Comparison of ENCODE assay signal across 9 cellular contexts in the genomic region with DNA sequence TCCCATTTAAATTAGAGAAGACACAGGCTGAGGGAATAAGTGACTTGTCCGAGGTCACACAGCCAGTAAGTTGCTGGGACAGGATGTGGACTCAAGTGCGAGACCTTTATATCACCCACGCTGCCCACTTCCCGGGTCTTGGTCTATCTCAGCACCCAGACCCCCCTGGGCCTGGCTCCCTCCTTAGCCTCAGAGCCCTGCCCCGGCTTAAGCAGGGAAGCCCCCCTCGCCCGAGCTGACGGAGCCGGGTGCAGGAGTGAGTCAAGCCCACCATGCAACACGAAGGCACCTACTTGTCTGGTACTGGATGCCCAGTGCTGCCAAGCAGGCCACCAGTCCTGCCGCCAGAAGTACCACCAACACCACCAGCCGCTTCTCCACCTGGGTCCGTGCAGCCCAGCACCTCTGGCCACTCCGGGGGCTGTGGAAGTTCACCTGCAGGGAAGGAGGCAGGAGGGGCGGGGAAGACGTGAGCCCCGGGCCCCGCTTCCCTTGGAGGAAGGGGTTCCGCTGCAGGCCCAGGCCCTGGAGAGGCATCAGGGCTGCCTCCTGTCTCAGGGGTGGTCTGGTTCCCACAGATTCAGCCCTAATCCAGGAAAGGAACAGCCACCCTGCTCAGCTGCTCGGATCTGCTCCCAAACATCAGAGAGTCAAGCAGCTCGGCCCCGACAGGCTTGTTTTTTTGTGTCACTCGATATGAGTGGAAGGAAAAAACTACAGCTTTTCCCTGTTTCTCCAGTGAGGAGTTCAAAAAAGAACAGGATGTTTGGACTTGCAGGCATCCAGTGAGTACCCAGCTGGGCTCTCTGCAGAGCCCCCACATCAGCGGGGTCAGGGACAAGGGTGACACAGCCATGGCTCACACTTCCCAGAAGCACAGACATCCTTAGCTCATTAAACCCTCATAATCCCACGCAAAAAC. TPM values are rescaled to one million over a fixed set of nuclear protein-coding genes. Genes with fewer than 3 reads are reported as not detected.
DNase-seq lines count a peak whose midpoint lies in the region; ATAC-seq and TF ChIP-seq lines count a peak whose summit lies in the region.
"Had no signal": no experiment of that assay in that cellular context is flagged by ENCODE, and none has a peak within 500 bp of the region (broad histone marks: within the 10 kb centered on the region; RNA-seq: fewer than 3 reads in every experiment).

No MANE protein-coding gene starts in this region.

- ATAC-seq in right cardiac atrium (peak; percentile 15 to 62), GM21447 (IDR thresholded peaks at IDR 0.05; ENCODE audit: unreplicated experiment) (no peak), SK-N-SH treated with all-trans-retinoic acid at 6 μM for 48 hours (no peak), HG03565 (IDR thresholded peaks at IDR 0.05; ENCODE audit: unreplicated experiment) (no peak), HG03378 (IDR thresholded peaks at IDR 0.05; ENCODE audit: unreplicated experiment) (no peak)

- intact Hi-C loops in activated T-helper 1 cell treated with anti-CD3 and anti-CD28 coated beads, Interleukin-12 subunit alpha, Interleukin-12 subunit beta, Interleukin-2, Interleukin-4 antibody, amounts not matched to agents 30 ng/mL and 10 ng/mL and 1 ng/mL, durations not matched to agents 14 hours and 24 hours and 36 hours (cut with micrococcal nuclease): no loop called here
- intact Hi-C loops in right cardiac atrium (cut with DNase I) (no loop called here), sigmoid colon (cut with DNase I) (no loop called here)

- no peak for TF ChIP-seq POLR2A in sigmoid colon (IDR thresholded peaks at IDR 0.05)

- TF ChIP-seq CTCF in sigmoid colon (IDR thresholded peaks at IDR 0.05): no peak

- H3K36me3 Mint-ChIP-seq in activated T-helper 1 cell treated with anti-CD3 and anti-CD28 coated beads, Interleukin-12 subunit alpha, Interleukin-12 subunit beta, Interleukin-2, Interleukin-4 antibody, amounts not matched to agents 30 ng/mL and 10 ng/mL and 1 ng/mL, durations not matched to agents 14 hours and 24 hours and 36 hours (ENCODE audit: low read depth): peaks cover 38% of the 10 kb centered on the region

- WGBS in right cardiac atrium: 65% methylated on average over 25 of the region's 25 CpGs
- 83 to 85% methylated on average over 25 of the region's 25 CpGs for WGBS in sigmoid colon, 2 donors

- H3K27me3 ChIP-seq in right cardiac atrium (ENCODE audit: control insufficient read depth, insufficient read depth) (no peaks in the 10 kb centered on the region), sigmoid colon (no peaks in the 10 kb centered on the region)

- no peaks in the 10 kb centered on the region for H3K9me3 Mint-ChIP-seq in activated T-helper 1 cell treated with anti-CD3 and anti-CD28 coated beads, Interleukin-12 subunit alpha, Interleukin-12 subunit beta, Interleukin-2, Interleukin-4 antibody, amounts not matched to agents 30 ng/mL and 10 ng/mL and 1 ng/mL, durations not matched to agents 14 hours and 24 hours and 36 hours

- H3K4me3 ChIP-seq in right cardiac atrium (ENCODE audit: low read length): no peak overlapping the region
- H3K4me3 ChIP-seq in sigmoid colon: no peak overlapping the region

- H3K4me1 ChIP-seq in right cardiac atrium (ENCODE audit: control insufficient read depth, insufficient read depth, low read length) (peaks cover 41% of the 10 kb centered on the region), sigmoid colon (peaks cover 0 to 53% (median 50%) of the 10 kb centered on the region in 4 donors)

- H3K27me3 Mint-ChIP-seq in activated T-helper 1 cell treated with anti-CD3 and anti-CD28 coated beads, Interleukin-12 subunit alpha, Interleukin-12 subunit beta, Interleukin-2, Interleukin-4 antibody, amounts not matched to agents 30 ng/mL and 10 ng/mL and 1 ng/mL, durations not matched to agents 14 hours and 24 hours and 36 hours (ENCODE audit: insufficient read depth): no peaks in the 10 kb centered on the region

- H3K36me3 ChIP-seq in sigmoid colon: peaks cover 0 to 29% (median 1%) of the 10 kb centered on the region in 4 donors

- H3K9me3 ChIP-seq in right cardiac atrium (ENCODE audit: control insufficient read depth, low read length) (no peaks in the 10 kb centered on the region), sigmoid colon (no peaks in the 10 kb centered on the region)

- H3K4me3 Mint-ChIP-seq in activated T-helper 1 cell treated with anti-CD3 and anti-CD28 coated beads, Interleukin-12 subunit alpha, Interleukin-12 subunit beta, Interleukin-2, Interleukin-4 antibody, amounts not matched to agents 30 ng/mL and 10 ng/mL and 1 ng/mL, durations not matched to agents 14 hours and 24 hours and 36 hours: peak overlapping the region; percentile 72

- DNase-seq in EH (ENCODE audit: low read depth) (peak; percentile 57), right cardiac atrium (peak in 2 of 3 donors; percentile 63 to 65), sigmoid colon (no peak)
- DNase-seq in activated T-helper 1 cell treated with anti-CD3 and anti-CD28 coated beads, Interleukin-12 subunit alpha, Interleukin-12 subunit beta, Interleukin-2, Interleukin-4 antibody, amounts not matched to agents 30 ng/mL and 10 ng/mL and 1 ng/mL, durations not matched to agents 14 hours and 24 hours and 36 hours (ENCODE audit: low spot score): no peak
- DNase-seq: kidney glomerular epithelial cell had no signal

- TF ChIP-seq EP300 in sigmoid colon (IDR thresholded peaks at IDR 0.05): no peak

- H3K4me1 Mint-ChIP-seq in activated T-helper 1 cell treated with anti-CD3 and anti-CD28 coated beads, Interleukin-12 subunit alpha, Interleukin-12 subunit beta, Interleukin-2, Interleukin-4 antibody, amounts not matched to agents 30 ng/mL and 10 ng/mL and 1 ng/mL, durations not matched to agents 14 hours and 24 hours and 36 hours (ENCODE audit: low read depth): peaks cover 45% of the 10 kb centered on the region

- H3K27ac ChIP-seq in right cardiac atrium (ENCODE audit: low read length) (peak overlapping the region; percentile 94), sigmoid colon (peak overlapping the region; percentile 53 to 77 (median 66))

- peak overlapping the region; percentile 92 for H3K27ac Mint-ChIP-seq in activated T-helper 1 cell treated with anti-CD3 and anti-CD28 coated beads, Interleukin-12 subunit alpha, Interleukin-12 subunit beta, Interleukin-2, Interleukin-4 antibody, amounts not matched to agents 30 ng/mL and 10 ng/mL and 1 ng/mL, durations not matched to agents 14 hours and 24 hours and 36 hours

TF ChIP-seq in SK-N-SH treated with all-trans-retinoic acid at 6 μM for 48 hours, 23 proteins besides CTCF, POLR2A, EP300 and RAD21 (continues in another document):
- no peak for TF ChIP-seq ESRRG (CRISPR knock-in tag; IDR thresholded peaks at IDR 0.05)
- no peak for TF ChIP-seq ZFP3 (CRISPR knock-in tag; IDR thresholded peaks at IDR 0.05)
- no peak for TF ChIP-seq ZNF8 (CRISPR knock-in tag; IDR thresholded peaks at IDR 0.05)
- no peak for TF ChIP-seq ZC3H10 (CRISPR knock-in tag; IDR thresholded peaks at IDR 0.05)
- TF ChIP-seq, protein P1, sequence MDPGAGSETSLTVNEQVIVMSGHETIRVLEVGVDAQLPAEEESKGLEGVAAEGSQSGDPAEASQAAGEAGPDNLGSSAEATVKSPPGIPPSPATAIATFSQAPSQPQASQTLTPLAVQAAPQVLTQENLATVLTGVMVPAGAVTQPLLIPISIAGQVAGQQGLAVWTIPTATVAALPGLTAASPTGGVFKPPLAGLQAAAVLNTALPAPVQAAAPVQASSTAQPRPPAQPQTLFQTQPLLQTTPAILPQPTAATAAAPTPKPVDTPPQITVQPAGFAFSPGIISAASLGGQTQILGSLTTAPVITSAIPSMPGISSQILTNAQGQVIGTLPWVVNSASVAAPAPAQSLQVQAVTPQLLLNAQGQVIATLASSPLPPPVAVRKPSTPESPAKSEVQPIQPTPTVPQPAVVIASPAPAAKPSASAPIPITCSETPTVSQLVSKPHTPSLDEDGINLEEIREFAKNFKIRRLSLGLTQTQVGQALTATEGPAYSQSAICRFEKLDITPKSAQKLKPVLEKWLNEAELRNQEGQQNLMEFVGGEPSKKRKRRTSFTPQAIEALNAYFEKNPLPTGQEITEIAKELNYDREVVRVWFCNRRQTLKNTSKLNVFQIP (CRISPR knock-in tag; IDR thresholded peaks at IDR 0.05; ENCODE audit: borderline replicate concordance, low read depth): no peak
- TF ChIP-seq, protein P2, sequence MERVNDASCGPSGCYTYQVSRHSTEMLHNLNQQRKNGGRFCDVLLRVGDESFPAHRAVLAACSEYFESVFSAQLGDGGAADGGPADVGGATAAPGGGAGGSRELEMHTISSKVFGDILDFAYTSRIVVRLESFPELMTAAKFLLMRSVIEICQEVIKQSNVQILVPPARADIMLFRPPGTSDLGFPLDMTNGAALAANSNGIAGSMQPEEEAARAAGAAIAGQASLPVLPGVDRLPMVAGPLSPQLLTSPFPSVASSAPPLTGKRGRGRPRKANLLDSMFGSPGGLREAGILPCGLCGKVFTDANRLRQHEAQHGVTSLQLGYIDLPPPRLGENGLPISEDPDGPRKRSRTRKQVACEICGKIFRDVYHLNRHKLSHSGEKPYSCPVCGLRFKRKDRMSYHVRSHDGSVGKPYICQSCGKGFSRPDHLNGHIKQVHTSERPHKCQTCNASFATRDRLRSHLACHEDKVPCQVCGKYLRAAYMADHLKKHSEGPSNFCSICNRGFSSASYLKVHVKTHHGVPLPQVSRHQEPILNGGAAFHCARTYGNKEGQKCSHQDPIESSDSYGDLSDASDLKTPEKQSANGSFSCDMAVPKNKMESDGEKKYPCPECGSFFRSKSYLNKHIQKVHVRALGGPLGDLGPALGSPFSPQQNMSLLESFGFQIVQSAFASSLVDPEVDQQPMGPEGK (CRISPR knock-in tag; IDR thresholded peaks at IDR 0.05; ENCODE audit: borderline replicate concordance): no peak
- TF ChIP-seq, protein P3, sequence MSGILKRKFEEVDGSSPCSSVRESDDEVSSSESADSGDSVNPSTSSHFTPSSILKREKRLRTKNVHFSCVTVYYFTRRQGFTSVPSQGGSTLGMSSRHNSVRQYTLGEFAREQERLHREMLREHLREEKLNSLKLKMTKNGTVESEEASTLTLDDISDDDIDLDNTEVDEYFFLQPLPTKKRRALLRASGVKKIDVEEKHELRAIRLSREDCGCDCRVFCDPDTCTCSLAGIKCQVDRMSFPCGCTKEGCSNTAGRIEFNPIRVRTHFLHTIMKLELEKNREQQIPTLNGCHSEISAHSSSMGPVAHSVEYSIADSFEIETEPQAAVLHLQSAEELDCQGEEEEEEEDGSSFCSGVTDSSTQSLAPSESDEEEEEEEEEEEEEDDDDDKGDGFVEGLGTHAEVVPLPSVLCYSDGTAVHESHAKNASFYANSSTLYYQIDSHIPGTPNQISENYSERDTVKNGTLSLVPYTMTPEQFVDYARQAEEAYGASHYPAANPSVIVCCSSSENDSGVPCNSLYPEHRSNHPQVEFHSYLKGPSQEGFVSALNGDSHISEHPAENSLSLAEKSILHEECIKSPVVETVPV (CRISPR knock-in tag; IDR thresholded peaks at IDR 0.05): no peak

RNA-seq across cellular contexts. Expression of a gene that starts 11.1 kb away (rescaled TPM):
- 139 and 140 TPM in 2 replicates for total RNA-seq in activated T-helper 1 cell treated with anti-CD3 and anti-CD28 coated beads, Interleukin-12 subunit alpha, Interleukin-12 subunit beta, Interleukin-2, Interleukin-4 antibody, amounts not matched to agents 30 ng/mL and 10 ng/mL and 1 ng/mL, durations not matched to agents 14 hours and 24 hours and 36 hours
- total RNA-seq in right cardiac atrium (100 to 1,000 TPM in 3 of 4 donors, 10 to 100 TPM in 1; 99.1 to 158 (median 114) TPM), sigmoid colon (100 to 1,000 TPM in 1 of 4 donors, 10 to 100 TPM in 3; 62.9 to 112 (median 80.8) TPM)
- polyA plus RNA-seq in right cardiac atrium (76.2 TPM), sigmoid colon (10 to 100 TPM; 10.2 to 73.8 (median 13.6) TPM)

Comparison
In these comparisons a context has a peak if more than half of its experiments do, and no peak if none do; other contexts are left out.
1. DNase-seq: peak in EH (single experiment) and right cardiac atrium (2 of 3); none in activated T-helper 1 cell treated with anti-CD3 and anti-CD28 coated beads, Interleukin-12 subunit alpha, Interleukin-12 subunit beta, Interleukin-2, Interleukin-4 antibody, amounts not matched to agents 30 ng/mL and 10 ng/mL and 1 ng/mL, durations not matched to agents 14 hours and 24 hours and 36 hours (single experiment) and sigmoid colon (single experiment).
2. ATAC-seq: peak in right cardiac atrium (2 of 2); none in GM21447 (single experiment), SK-N-SH treated with all-trans-retinoic acid at 6 μM for 48 hours (single experiment), HG03565 (single experiment) and HG03378 (single experiment).